8 cellular contexts compared by ENCODE assay signal in genomic region chr3:197710996-197711395, GRCh38. TPM values are rescaled to one million over a fixed set of nuclear protein-coding genes. Genes with fewer than 3 reads are reported as not detected.
DNase-seq lines count a peak whose midpoint lies in the region; ATAC-seq and TF ChIP-seq lines count a peak whose summit lies in the region.
"Not testable (repeated sequence)": the region's sequence is repeated elsewhere in the genome, so short reads cannot be mapped to it uniquely, and the experiment has no call there.

No MANE protein-coding gene starts in this region.

- not testable (repeated sequence) for H3K27me3 Mint-ChIP-seq in CD4-positive, CD25-positive, alpha-beta regulatory T cell

- H3K27me3 ChIP-seq in CD4-positive, CD25-positive, alpha-beta regulatory T cell (ENCODE audit: control insufficient read depth, insufficient read depth, low read length); KMS-11 (ENCODE audit: insufficient read depth, low read depth); gastrocnemius medialis; uterus: not testable (repeated sequence)

- H3K4me1 Mint-ChIP-seq in CD4-positive, CD25-positive, alpha-beta regulatory T cell = peaks cover 17 to 25% (median 21%) of the 10 kb centered on the region in 4 donors

- H3K9me3 ChIP-seq in CD4-positive, CD25-positive, alpha-beta regulatory T cell (ENCODE audit: control insufficient read depth in 2 of 2, low read length in 2 of 2); gastrocnemius medialis; uterus: not testable (repeated sequence)

- TF ChIP-seq POLR2A in gastrocnemius medialis (IDR thresholded peaks at IDR 0.05); uterus (IDR thresholded peaks at IDR 0.05): not testable (repeated sequence)

- peaks cover 21% of the 10 kb centered on the region for H3K36me3 Mint-ChIP-seq in CD4-positive, CD25-positive, alpha-beta regulatory T cell

- H3K9me3 Mint-ChIP-seq in CD4-positive, CD25-positive, alpha-beta regulatory T cell = not testable (repeated sequence)

- intact Hi-C loops in gastrocnemius medialis (cut with DNase I; ENCODE audit: low total_unique reads) = loop anchor here (5.0 kb wide), 1 partner anchor 81 kb away; the partner anchor contains the start of gene LRCH3
- intact Hi-C loops in uterus (cut with DNase I; ENCODE audit: low total_unique reads) = not testable (repeated sequence)

- not testable (repeated sequence) for H3K79me2 ChIP-seq in KMS-11 (ENCODE audit: insufficient read depth, low read depth)

- peak overlapping the region; percentile 97 for H3K27ac ChIP-seq in CD4-positive, CD25-positive, alpha-beta regulatory T cell (ENCODE audit: insufficient read depth, low read length, poor library complexity, severe bottlenecking)
- H3K27ac ChIP-seq in KMS-11 (peak overlapping the region; percentile 77; the same call in 1 of the 2 replicates), gastrocnemius medialis (peak overlapping the region; percentile 89 to 97 (median 90)), uterus (peak overlapping the region; percentile 90 to 92)

- ATAC-seq in CD4-positive, CD25-positive, alpha-beta regulatory T cell (ENCODE audit: low read depth in 2 of 2); gastrocnemius medialis: not testable (repeated sequence)

- not testable (repeated sequence) for H3K4me3 ChIP-seq in CD4-positive, CD25-positive, alpha-beta regulatory T cell (ENCODE audit: low read depth, low read length); KMS-11 (IDR thresholded peaks at IDR 0.05; ENCODE audit: insufficient read depth, low read depth, low read length); astrocyte of the spinal cord (ENCODE audit: low read depth, low read length); gastrocnemius medialis; uterus

- not testable (repeated sequence) for H3K36me3 ChIP-seq in CD4-positive, CD25-positive, alpha-beta regulatory T cell (ENCODE audit: control insufficient read depth, insufficient read depth, low read length); KMS-11 (ENCODE audit: insufficient read depth); gastrocnemius medialis; uterus

- in situ Hi-C loops in astrocyte of the spinal cord (cut with HindIII; ENCODE audit: low sequenced_read_pairs); gastrocnemius medialis (cut with MboI; ENCODE audit: low sequenced_read_pairs in 4 of 4): not testable (repeated sequence)

- H4K20me1 ChIP-seq in KMS-11 (ENCODE audit: insufficient read depth) = not testable (repeated sequence)

- H3K4me3 Mint-ChIP-seq in CD4-positive, CD25-positive, alpha-beta regulatory T cell = peak overlapping the region in 1 of 4 donors; percentile 10

- H3K4me2 ChIP-seq in KMS-11 = peak overlapping the region; percentile 77

- DNase-seq in CD4-positive, CD25-positive, alpha-beta regulatory T cell; gastrocnemius medialis; uterus: not testable (repeated sequence)
- DNase-seq in SW 1271 (lab: John Stamatoyannopoulos, UW) = peak; percentile 3 to 38
- peak; percentile 14 for DNase-seq in astrocyte of the spinal cord (ENCODE audit: low read depth, low spot score)
- peak; percentile 60 for DNase-seq in fibroblast of gingiva (ENCODE audit: low read depth)
- DNase-seq in kidney tubule cell (ENCODE audit: low spot score) = peak; percentile 5

- not testable (repeated sequence) for H2AFZ ChIP-seq in KMS-11 (ENCODE audit: low read depth)

- not testable (repeated sequence) for H3K9ac ChIP-seq in KMS-11

- peak overlapping the region; percentile 36 to 98 (median 38) for H3K27ac Mint-ChIP-seq in CD4-positive, CD25-positive, alpha-beta regulatory T cell

- peaks cover 18% of the 10 kb centered on the region for H3K4me1 ChIP-seq in CD4-positive, CD25-positive, alpha-beta regulatory T cell (ENCODE audit: control insufficient read depth, insufficient read depth, low read length, poor library complexity, severe bottlenecking)
- H3K4me1 ChIP-seq in KMS-11 (ENCODE audit: low read depth, poor library complexity, severe bottlenecking) (peaks cover 66% of the 10 kb centered on the region), gastrocnemius medialis (peaks cover 22 to 24% of the 10 kb centered on the region in 2 donors)
- not testable (repeated sequence) for H3K4me1 ChIP-seq in uterus

- not testable (repeated sequence) for TF ChIP-seq CTCF in KMS-11 (conservative IDR thresholded peaks at IDR 0.05; ENCODE audit: low read depth, low read length); astrocyte of the spinal cord (IDR thresholded peaks at IDR 0.05; ENCODE audit: low read depth, low read length); gastrocnemius medialis (IDR thresholded peaks at IDR 0.05 in 4 of 5, conservative IDR thresholded peaks at IDR 0.05 in 1 of 5); uterus (IDR thresholded peaks at IDR 0.05)

RNA-seq across cellular contexts. Expression of gene RUBCN, which starts 25.7 kb away (rescaled TPM):
- 58.5 TPM for total RNA-seq in CD4-positive, CD25-positive, alpha-beta regulatory T cell
- polyA plus RNA-seq in CD4-positive, CD25-positive, alpha-beta regulatory T cell = 10 to 100 TPM; 17.5 to 28.2 (median 19.5) TPM
- total RNA-seq in gastrocnemius medialis (10 to 100 TPM; 15.6 to 33.1 (median 21.6) TPM), uterus (10 to 100 TPM in 3 of 4 donors, 1 to 10 TPM in 1; 8.2 to 36.4 (median 13.9) TPM)

RNA-seq across cellular contexts. Expression of gene FYTTD1, which starts 38.7 kb away (rescaled TPM):
- total RNA-seq in CD4-positive, CD25-positive, alpha-beta regulatory T cell = 42.2 TPM
- 10 to 100 TPM; 75.5 to 91.0 (median 85.8) TPM for polyA plus RNA-seq in CD4-positive, CD25-positive, alpha-beta regulatory T cell
- total RNA-seq in gastrocnemius medialis = 100 to 1,000 TPM in 3 of 4 donors, 10 to 100 TPM in 1; 77.7 to 184 (median 111) TPM
- 100 to 1,000 TPM in 1 of 4 donors, 10 to 100 TPM in 3; 22.5 to 100 (median 45.5) TPM for total RNA-seq in uterus
